In genomic region chr5:124644138-124644537, GRCh38 we compare ENCODE assay signal across 21 cellular contexts.
A peak's percentile ranks its signal among the peaks of the same experiment; 100 is the strongest.
DNase-seq lines count a peak whose midpoint lies in the region; ATAC-seq, FAIRE-seq and TF ChIP-seq lines count a peak whose summit lies in the region.
"Had no signal": no experiment of that assay in that cellular context is flagged by ENCODE, and none has a peak within 500 bp of the region (broad histone marks: within the 10 kb centered on the region; RNA-seq: fewer than 3 reads in every experiment).

No MANE protein-coding gene starts in this region.

- no peaks in the 10 kb centered on the region for H3K9me3 Mint-ChIP-seq in CD4-positive, alpha-beta T cell
- H3K9me3 Mint-ChIP-seq in CD4-positive, alpha-beta memory T cell: peaks cover 2 to 8% (median 3%) of the 10 kb centered on the region in 8 donors
- H3K9me3 Mint-ChIP-seq: neural crest cell had no signal

- DNase-seq in EH (ENCODE audit: low read depth) (peak; percentile 40), PC-3 (peak; percentile 33), dorsolateral prefrontal cortex (no peak), keratinocyte (ENCODE audit: low read depth, low spot score) (no peak), right lobe of liver (no peak), testis (no peak)
- DNase-seq in CD4-positive, alpha-beta T cell: no peak
- DNase-seq in CD4-positive, alpha-beta memory T cell: no peak
- DNase-seq: activated CD4-positive, alpha-beta T cell treated with anti-CD3 and anti-CD28 coated beads, Interleukin-2, amount 50 U/mL, for 48 hours; activated naive CD4-positive, alpha-beta T cell; activated T-cell treated with anti-CD3 and anti-CD28 coated beads for 4 hours; Kasumi-1; NCI-H1105; NCI-H510A; SHP77; stimulated activated CD8-positive, alpha-beta memory T cell treated with anti-CD3 and anti-CD28 coated beads, Interleukin-4, amount 100 ng/mL, for 48 hours; WERI-Rb-1 had no signal

- H3K9me2 ChIP-seq in PC-3 (replicated peaks; ENCODE audit: low read length): no peaks in the 10 kb centered on the region

- BruUV-seq in PC-3 (replicated peaks; lab: Mats Ljungman, UMichigan): no TSS peak

- no peak overlapping the region for H3K27ac ChIP-seq in PC-3 (ENCODE audit: low read length)
- H3K27ac ChIP-seq in dorsolateral prefrontal cortex: peak overlapping the region in 34 of 59 donors; percentile 1 to 90 (median 73)
- no peak overlapping the region for H3K27ac ChIP-seq in keratinocyte (ENCODE audit: control insufficient read depth, insufficient read depth, low read length)
- no peak overlapping the region for H3K27ac ChIP-seq in right lobe of liver
- H3K27ac ChIP-seq in CD4-positive, alpha-beta T cell (ENCODE audit: low read depth, low read length): no peak overlapping the region
- H3K27ac ChIP-seq in CD4-positive, alpha-beta memory T cell (ENCODE audit: low read depth, low read length): no peak overlapping the region
- H3K27ac ChIP-seq in testis: no peak overlapping the region
- H3K27ac ChIP-seq: vagina, WERI-Rb-1 had no signal

- H3K9ac ChIP-seq in PC-3 (ENCODE audit: low read length) (no peak overlapping the region), keratinocyte (ENCODE audit: control insufficient read depth, extremely low read depth, insufficient read depth, low read length) (no peak overlapping the region)

- no peaks in the 10 kb centered on the region for H3K9me1 ChIP-seq in keratinocyte (ENCODE audit: control insufficient read depth, extremely low read depth, insufficient read depth, low read length)

- ATAC-seq in PC-3 (no peak), right lobe of liver (no peak)
- no peak for ATAC-seq in CD4-positive, alpha-beta T cell (ENCODE audit: poor library complexity)
- ATAC-seq: left lobe of liver had no signal

- H3K9me3 ChIP-seq in PC-3 (ENCODE audit: low read length) (no peaks in the 10 kb centered on the region), keratinocyte (ENCODE audit: control insufficient read depth, low read depth, low read length) (no peaks in the 10 kb centered on the region), right lobe of liver (no peaks in the 10 kb centered on the region), testis (no peaks in the 10 kb centered on the region)
- H3K9me3 ChIP-seq in CD4-positive, alpha-beta T cell (ENCODE audit: control insufficient read depth, low read length): no peaks in the 10 kb centered on the region
- H3K9me3 ChIP-seq in CD4-positive, alpha-beta memory T cell (ENCODE audit: control insufficient read depth in 1 of 2, low read length in 2 of 2): no peaks in the 10 kb centered on the region
- H3K9me3 ChIP-seq: vagina had no signal

- no peaks in the 10 kb centered on the region for H3K36me3 Mint-ChIP-seq in CD4-positive, alpha-beta T cell (ENCODE audit: low read depth)
- H3K36me3 Mint-ChIP-seq in CD4-positive, alpha-beta memory T cell: no peaks in the 10 kb centered on the region

- H3K27me3 Mint-ChIP-seq in CD4-positive, alpha-beta T cell: peaks cover 81% of the 10 kb centered on the region
- H3K27me3 Mint-ChIP-seq in CD4-positive, alpha-beta memory T cell: peaks cover 2 to 10% of the 10 kb centered on the region in 2 donors

- H2AFZ ChIP-seq in PC-3 (ENCODE audit: low read length) (no peak overlapping the region), keratinocyte (ENCODE audit: control insufficient read depth, low read length) (no peak overlapping the region)

- H3K4me2 ChIP-seq in PC-3 (ENCODE audit: low read length) (no peak overlapping the region), keratinocyte (ENCODE audit: control insufficient read depth, extremely low read depth, insufficient read depth, low read depth, low read length) (no peak overlapping the region)

- TF ChIP-seq POLR2A in right lobe of liver (IDR thresholded peaks at IDR 0.05) (no peak), testis (IDR thresholded peaks at IDR 0.05) (no peak)

- H3K4me3 Mint-ChIP-seq in CD4-positive, alpha-beta T cell: no peak overlapping the region
- H3K4me3 Mint-ChIP-seq in CD4-positive, alpha-beta memory T cell: no peak overlapping the region
- H3K4me3 Mint-ChIP-seq: neural crest cell had no signal

- H3K4me1 Mint-ChIP-seq in CD4-positive, alpha-beta T cell (ENCODE audit: low read depth): peaks cover 10% of the 10 kb centered on the region
- peaks cover 3 to 11% (median 7%) of the 10 kb centered on the region in 4 donors for H3K4me1 Mint-ChIP-seq in CD4-positive, alpha-beta memory T cell

- dilution Hi-C loops in keratinocyte (cut with MboI; ENCODE audit: extremely low pct_ligation_motif_present, low sequenced_read_pairs): no loop called here

- TF ChIP-seq CTCF in PC-3 (conservative IDR thresholded peaks at IDR 0.05; ENCODE audit: low read depth, low read length): no peak
- TF ChIP-seq CTCF in dorsolateral prefrontal cortex (IDR thresholded peaks at IDR 0.05 in 54 of 56, conservative IDR thresholded peaks at IDR 0.05 in 2 of 56; ENCODE audit: low read depth in 1 of 56, partially characterized antibody in 56 of 56): no peak
- TF ChIP-seq CTCF in keratinocyte (optimal IDR thresholded peaks at IDR 0.05 in 1 of 3, IDR thresholded peaks at IDR 0.05 in 1 of 3, conservative IDR thresholded peaks at IDR 0.05 in 1 of 3; ENCODE audit: extremely low read depth in 1 of 3, insufficient read depth in 2 of 3, low read length in 3 of 3): no peak
- no peak for TF ChIP-seq CTCF in right lobe of liver (IDR thresholded peaks at IDR 0.05)
- TF ChIP-seq CTCF in CD4-positive, alpha-beta T cell (IDR thresholded peaks at IDR 0.05): no peak
- TF ChIP-seq CTCF in testis (IDR thresholded peaks at IDR 0.05): no peak

- H3K27me3 ChIP-seq in PC-3 (ENCODE audit: low read length): no peaks in the 10 kb centered on the region
- H3K27me3 ChIP-seq in dorsolateral prefrontal cortex: no peaks in the 10 kb centered on the region
- H3K27me3 ChIP-seq in keratinocyte (ENCODE audit: control insufficient read depth, extremely low read depth, insufficient read depth, low read length): no peaks in the 10 kb centered on the region
- H3K27me3 ChIP-seq in right lobe of liver: no peaks in the 10 kb centered on the region
- H3K27me3 ChIP-seq in CD4-positive, alpha-beta T cell (ENCODE audit: control insufficient read depth, insufficient read depth, low read length): peaks cover 17% of the 10 kb centered on the region
- H3K27me3 ChIP-seq in CD4-positive, alpha-beta memory T cell (ENCODE audit: insufficient read depth, low read length): no peaks in the 10 kb centered on the region
- H3K27me3 ChIP-seq in testis: no peaks in the 10 kb centered on the region
- H3K27me3 ChIP-seq: vagina had no signal

- H3K27ac Mint-ChIP-seq in CD4-positive, alpha-beta T cell: no peak overlapping the region
- H3K27ac Mint-ChIP-seq in CD4-positive, alpha-beta memory T cell: peak overlapping the region in 1 of 7 donors; percentile 3
- H3K27ac Mint-ChIP-seq: CD14-positive monocyte had no signal

- no peaks in the 10 kb centered on the region for H3K36me3 ChIP-seq in PC-3 (ENCODE audit: low read depth, low read length)
- H3K36me3 ChIP-seq in keratinocyte (ENCODE audit: control insufficient read depth in 2 of 2, extremely low read depth in 1 of 2, insufficient read depth in 2 of 2, low read length in 2 of 2): no peaks in the 10 kb centered on the region
- peaks cover 0 to 3% (median 0%) of the 10 kb centered on the region in 4 donors for H3K36me3 ChIP-seq in right lobe of liver
- no peaks in the 10 kb centered on the region for H3K36me3 ChIP-seq in CD4-positive, alpha-beta memory T cell (ENCODE audit: insufficient read depth, low read length)
- no peaks in the 10 kb centered on the region for H3K36me3 ChIP-seq in testis (ENCODE audit: low read depth, missing control alignments)
- H3K36me3 ChIP-seq: vagina had no signal

- intact Hi-C loops in PC-3 (cut with micrococcal nuclease): no loop called here
- intact Hi-C loops in dorsolateral prefrontal cortex (cut with DNase I): loop anchor here in 1 of 2 donors (10.0 kb wide), 1 partner anchor 771 kb away; no protein-coding TSS in a partner anchor
- intact Hi-C loops in right lobe of liver (cut with DNase I): no loop called here
- intact Hi-C loops in CD4-positive, alpha-beta T cell (cut with DNase I, micrococcal nuclease): no loop called here
- intact Hi-C loops in CD4-positive, alpha-beta memory T cell (cut with micrococcal nuclease): no loop called here
- intact Hi-C loops in testis (cut with DNase I; ENCODE audit: low total_unique reads): no loop called here

- no peaks in the 10 kb centered on the region for H3K79me2 ChIP-seq in PC-3 (ENCODE audit: low read length)
- H3K79me2 ChIP-seq in keratinocyte (ENCODE audit: control insufficient read depth, insufficient read depth, low read length): no peaks in the 10 kb centered on the region

- WGBS in right lobe of liver (ENCODE audit: insufficient coverage, low coverage, low lambda C conversion rate, missing lambda C conversion rate): 95% methylated on average over 6 of the region's 9 CpGs
- WGBS in testis, 2 donors: 93 to 96% methylated on average over 9 of the region's 9 CpGs

- POLR2A ChIA-PET in PC-3 (lab: Charles Lee; ENCODE audit: unreplicated experiment): no interaction called here
- POLR2A ChIA-PET in CD4-positive, alpha-beta T cell (lab: Charles Lee): no interaction called here
- POLR2A ChIA-PET in CD4-positive, alpha-beta memory T cell (lab: Charles Lee; ENCODE audit: partially characterized antibody): no interaction called here

- H3F3A ChIP-seq in PC-3 (ENCODE audit: low read length, unreplicated experiment): no peaks in the 10 kb centered on the region

- peak; percentile 44 for FAIRE-seq in keratinocyte (lab: Jason Lieb, UNC)

- H3K4me1 ChIP-seq in PC-3 (ENCODE audit: insufficient read depth, low read length) (peaks cover 3% of the 10 kb centered on the region), keratinocyte (ENCODE audit: control insufficient read depth, extremely low read depth, insufficient read depth, low read length) (peaks cover 4% of the 10 kb centered on the region), right lobe of liver (peaks cover 0 to 12% (median 5%) of the 10 kb centered on the region in 4 donors), testis (no peaks in the 10 kb centered on the region)
- peaks cover 8% of the 10 kb centered on the region for H3K4me1 ChIP-seq in CD4-positive, alpha-beta memory T cell (ENCODE audit: insufficient read depth, low read length)

- CTCF ChIA-PET in PC-3 (lab: Charles Lee): no interaction called here
- CTCF ChIA-PET in CD4-positive, alpha-beta T cell (lab: Charles Lee): no interaction called here
- CTCF ChIA-PET in CD4-positive, alpha-beta memory T cell (lab: Charles Lee; ENCODE audit: partially characterized antibody): no interaction called here

- no peaks in the 10 kb centered on the region for H4K20me1 ChIP-seq in PC-3 (ENCODE audit: low read length)
- H4K20me1 ChIP-seq in keratinocyte (ENCODE audit: control insufficient read depth, extremely low read depth, insufficient read depth, low read length): no peaks in the 10 kb centered on the region

- H3K4me3 ChIP-seq in PC-3 (ENCODE audit: low read length): no peak overlapping the region
- no peak overlapping the region for H3K4me3 ChIP-seq in dorsolateral prefrontal cortex
- H3K4me3 ChIP-seq in keratinocyte (ENCODE audit: control insufficient read depth in 2 of 3, extremely low read depth in 1 of 3, insufficient read depth in 2 of 3, low read depth in 1 of 3, low read length in 3 of 3): no peak overlapping the region
- no peak overlapping the region for H3K4me3 ChIP-seq in right lobe of liver
- H3K4me3 ChIP-seq in CD4-positive, alpha-beta memory T cell (ENCODE audit: low read length in 2 of 2): no peak overlapping the region
- H3K4me3 ChIP-seq in testis: no peak overlapping the region
- H3K4me3 ChIP-seq: vagina had no signal

Comparison
In these comparisons a context has a peak if more than half of its experiments do, and no peak if none do; other contexts are left out.
1. DNase-seq: peak in EH (single experiment) and PC-3 (single experiment); none in dorsolateral prefrontal cortex (0 of 10), keratinocyte (single experiment), right lobe of liver (0 of 3), CD4-positive, alpha-beta T cell (0 of 10), CD4-positive, alpha-beta memory T cell (0 of 5) and testis (single experiment).
2. H3K27ac ChIP-seq: peak in dorsolateral prefrontal cortex (34 of 59); none in PC-3 (single experiment), keratinocyte (single experiment), right lobe of liver (0 of 3), CD4-positive, alpha-beta T cell (single experiment), CD4-positive, alpha-beta memory T cell (single experiment) and testis (0 of 2).